ENCODE assay signal across 18 cellular contexts in genomic region chr3:158773845-158774542, GRCh38. TPM values are rescaled to one million over a fixed set of nuclear protein-coding genes. Genes with fewer than 3 reads are reported as not detected.
DNase-seq lines count a peak whose midpoint lies in the region; ATAC-seq and TF ChIP-seq lines count a peak whose summit lies in the region.
"Had no signal": no experiment of that assay in that cellular context is flagged by ENCODE, and none has a peak within 500 bp of the region (broad histone marks: within the 10 kb centered on the region; RNA-seq: fewer than 3 reads in every experiment).

No MANE protein-coding gene starts in this region.

- no peak for ATAC-seq in IMR-90 (ENCODE audit: low read depth)
- peak in 1 of 2 donors; percentile 71 for ATAC-seq in left cardiac atrium
- ATAC-seq in GM19035 (IDR thresholded peaks at IDR 0.05; ENCODE audit: unreplicated experiment): no peak
- no peak for ATAC-seq in GM18505 (IDR thresholded peaks at IDR 0.05; ENCODE audit: unreplicated experiment)
- ATAC-seq in GM18873 (IDR thresholded peaks at IDR 0.05; ENCODE audit: low FRiP score, unreplicated experiment): no peak
- no peak for ATAC-seq in GM21825 (IDR thresholded peaks at IDR 0.05; ENCODE audit: unreplicated experiment)

- POLR2A ChIA-PET in IMR-90 (lab: Charles Lee; ENCODE audit: unreplicated experiment): no interaction called here

- H3K4me3 ChIP-seq in IMR-90 (ENCODE audit: insufficient read depth, low read depth, low read length): no peak overlapping the region
- H3K4me3 ChIP-seq in breast epithelium: no peak overlapping the region
- no peak overlapping the region for H3K4me3 ChIP-seq in sigmoid colon
- H3K4me3 ChIP-seq: adrenal gland, coronary artery, spleen had no signal

- H3K56ac ChIP-seq in IMR-90 (ENCODE audit: extremely low read depth, insufficient read depth, low read length): no peak overlapping the region

- H3K79me1 ChIP-seq in IMR-90 (ENCODE audit: low read depth in 1 of 2, low read length in 2 of 2): no peaks in the 10 kb centered on the region

- H3K9me1 ChIP-seq in IMR-90 (ENCODE audit: insufficient read depth, low read length): peaks cover 6% of the 10 kb centered on the region; the same call in 1 of the 2 replicates

- peak in 2 of 4 donors; percentile 74 to 87 for TF ChIP-seq EP300 in sigmoid colon (IDR thresholded peaks at IDR 0.05)

- no peak overlapping the region for H2AK5ac ChIP-seq in IMR-90 (ENCODE audit: low read depth, low read length)

- no peak for TF ChIP-seq RAD21 in IMR-90 (IDR thresholded peaks at IDR 0.05; ENCODE audit: low read length)

- H3K27ac ChIP-seq in IMR-90 (ENCODE audit: insufficient read depth, low read length) (no peak overlapping the region), breast epithelium (peak overlapping the region; percentile 91 to 92), sigmoid colon (peak overlapping the region; percentile 20 to 57 (median 55))
- H3K27ac ChIP-seq: coronary artery, neutrophil had no signal

- DNase-seq in IMR-90 (peak; percentile 79), breast epithelium (ENCODE audit: low spot score in 2 of 2) (peak in 1 of 2 donors; percentile 44), left cardiac atrium (peak; percentile 31), sigmoid colon (no peak)
- DNase-seq: activated CD4-positive, alpha-beta T cell treated with anti-CD3 and anti-CD28 coated beads, Interleukin-2, amount 50 U/mL, for 4 hours; NCI-H1417; SK-N-SH; spleen had no signal

- no TSS peak for BruUV-seq in IMR-90 (replicated peaks; lab: Mats Ljungman, UMichigan)

- H3K4me2 ChIP-seq in IMR-90 (ENCODE audit: low read depth, low read length): no peak overlapping the region
- H3K4me2 ChIP-seq: SK-N-SH had no signal

- no peaks in the 10 kb centered on the region for H4K20me1 ChIP-seq in IMR-90 (ENCODE audit: insufficient read depth, low read length)

- no peak overlapping the region for H3K23ac ChIP-seq in IMR-90 (ENCODE audit: low read depth, low read length)

- H2AFZ ChIP-seq in IMR-90 (replicated peaks; ENCODE audit: low read length, poor library complexity): no peak overlapping the region

- in situ Hi-C loops in IMR-90 (cut with MboI; ENCODE audit: low sequenced_read_pairs): no loop called here

- H2BK5ac ChIP-seq in IMR-90 (ENCODE audit: low read depth, low read length, poor library complexity, severe bottlenecking): no peak overlapping the region

- CTCF ChIA-PET in IMR-90 (lab: Yijun Ruan, JAX): interaction anchor here (0.7 kb wide), 1 partner anchor 1246 kb away, joined by 3 read pairs; no protein-coding TSS in a partner anchor

- H2BK15ac ChIP-seq in IMR-90 (ENCODE audit: low read depth, low read length): 0 out of 3 replicates have a peak overlapping the region, but pooled peaks have one; percentile 31

- H3K14ac ChIP-seq in IMR-90 (replicated peaks; ENCODE audit: low read depth, low read length): no peak overlapping the region

- H4K91ac ChIP-seq in IMR-90 (ENCODE audit: insufficient read depth, low read depth, low read length): no peak overlapping the region

- no peak overlapping the region for H2AK9ac ChIP-seq in IMR-90 (replicated peaks; ENCODE audit: low read depth, low read length, poor library complexity)

- H4K5ac ChIP-seq in IMR-90 (ENCODE audit: low read depth, low read length): no peak overlapping the region

- WGBS in IMR-90 (ENCODE audit: extremely low coverage in 2 of 2, insufficient read length in 1 of 2), 2 experiments: no CpG with 5 or more reads among the region's 5 CpGs
- WGBS in sigmoid colon, 2 donors: 68 to 77% methylated on average over 5 of the region's 5 CpGs

- no peaks in the 10 kb centered on the region for H3K36me3 ChIP-seq in IMR-90 (ENCODE audit: control insufficient read depth, insufficient read depth, low read length)
- H3K36me3 ChIP-seq in breast epithelium: no peaks in the 10 kb centered on the region
- no peaks in the 10 kb centered on the region for H3K36me3 ChIP-seq in sigmoid colon
- H3K36me3 ChIP-seq: adrenal gland, neutrophil, spleen had no signal

- TF ChIP-seq POLR2A in IMR-90 (IDR thresholded peaks at IDR 0.05; ENCODE audit: low read depth, low read length) (no peak), breast epithelium (IDR thresholded peaks at IDR 0.05) (no peak), sigmoid colon (IDR thresholded peaks at IDR 0.05) (no peak), GM18505 (IDR thresholded peaks at IDR 0.05; ENCODE audit: borderline replicate concordance, extremely low read depth, insufficient read depth, insufficient read length) (no peak)

- H2BK20ac ChIP-seq in IMR-90 (ENCODE audit: low read depth, low read length): 0 out of 2 replicates have a peak overlapping the region, but pooled peaks have one; percentile 12

- H3K18ac ChIP-seq in IMR-90 (ENCODE audit: low read depth, low read length): no peak overlapping the region

- no peak overlapping the region for H2BK120ac ChIP-seq in IMR-90 (ENCODE audit: low read depth, low read length)

- H4K8ac ChIP-seq in IMR-90 (ENCODE audit: low read depth in 2 of 2, low read length in 2 of 2): no peak overlapping the region

- dilution Hi-C loops in IMR-90 (cut with HindIII; ENCODE audit: low sequenced_read_pairs, unreplicated experiment): no loop called here

- H3K9ac ChIP-seq in IMR-90 (ENCODE audit: low read depth, low read length): no peak overlapping the region
- H3K9ac ChIP-seq: SK-N-SH had no signal

- H3K4me1 ChIP-seq in IMR-90 (ENCODE audit: control insufficient read depth, insufficient read depth, low read length) (peaks cover 23% of the 10 kb centered on the region), breast epithelium (peaks cover 19 to 36% of the 10 kb centered on the region in 2 donors), sigmoid colon (peaks cover 0 to 90% (median 81%) of the 10 kb centered on the region in 4 donors)

- TF ChIP-seq CTCF in IMR-90 (conservative IDR thresholded peaks at IDR 0.05; ENCODE audit: low read depth, low read length): no peak
- TF ChIP-seq CTCF in breast epithelium (IDR thresholded peaks at IDR 0.05): no peak
- no peak for TF ChIP-seq CTCF in sigmoid colon (IDR thresholded peaks at IDR 0.05)

- no peak overlapping the region for H3K4ac ChIP-seq in IMR-90 (ENCODE audit: low read depth, low read length)

- no peaks in the 10 kb centered on the region for H3K27me3 ChIP-seq in IMR-90 (ENCODE audit: control insufficient read depth, insufficient read depth, low read length)
- H3K27me3 ChIP-seq in breast epithelium: no peaks in the 10 kb centered on the region
- H3K27me3 ChIP-seq in sigmoid colon: no peaks in the 10 kb centered on the region
- H3K27me3 ChIP-seq: adrenal gland, neutrophil, spleen had no signal

- intact Hi-C loops in IMR-90 (cut with micrococcal nuclease) (no loop called here), breast epithelium (cut with DNase I; ENCODE audit: low total_unique reads) (loop anchor here (2.0 kb wide), 1 partner anchor 15 kb away; no protein-coding TSS in a partner anchor), left cardiac atrium (cut with DNase I) (no loop called here), sigmoid colon (cut with DNase I) (no loop called here)

- H3K9me3 ChIP-seq in IMR-90 (ENCODE audit: control insufficient read depth, insufficient read depth, low read length): no peaks in the 10 kb centered on the region
- H3K9me3 ChIP-seq in breast epithelium: no peaks in the 10 kb centered on the region
- H3K9me3 ChIP-seq in sigmoid colon: no peaks in the 10 kb centered on the region
- H3K9me3 ChIP-seq: adrenal gland, neutrophil, SK-N-SH, spleen had no signal

TF ChIP-seq in IMR-90, 13 proteins besides CTCF, POLR2A, EP300 and RAD21 (continues in another document):
- TF ChIP-seq RCOR1 (IDR thresholded peaks at IDR 0.05; ENCODE audit: insufficient replicate concordance, low read length) (no peak), NFE2L2 (IDR thresholded peaks at IDR 0.05; ENCODE audit: low read depth, low read length) (no peak), RFX5 (IDR thresholded peaks at IDR 0.05; ENCODE audit: low read depth, low read length) (no peak), MAFK (IDR thresholded peaks at IDR 0.05; ENCODE audit: low read depth, low read length) (no peak), MAZ (IDR thresholded peaks at IDR 0.05; ENCODE audit: borderline replicate concordance, low read depth, low read length) (no peak), ELK1 (IDR thresholded peaks at IDR 0.05; ENCODE audit: borderline replicate concordance, low read depth, low read length) (no peak), BHLHE40 (IDR thresholded peaks at IDR 0.05; ENCODE audit: low read depth, low read length) (no peak), CEBPB (IDR thresholded peaks at IDR 0.05; ENCODE audit: low read depth, low read length) (no peak), CHD1 (IDR thresholded peaks at IDR 0.05; ENCODE audit: low read depth, low read length) (no peak), SMC3 (IDR thresholded peaks at IDR 0.05; ENCODE audit: low read depth, low read length) (no peak), MXI1 (IDR thresholded peaks at IDR 0.05; ENCODE audit: borderline replicate concordance, low read depth, low read length) (no peak)

RNA-seq across cellular contexts. Expression of gene MFSD1, which starts 27.9 kb away (rescaled TPM):
- total RNA-seq in IMR-90 (2012; rRNA removed) (64.2 and 103 TPM in 2 replicates), breast epithelium (100 to 1,000 TPM in 2 of 3 donors, 10 to 100 TPM in 1; 76.7 to 134 (median 125) TPM), left cardiac atrium (10 to 100 TPM; 42.6 to 47.4 TPM), sigmoid colon (10 to 100 TPM; 53.9 to 58.5 (median 56.4) TPM)
- polyA plus RNA-seq in IMR-90 (2012; rRNA removed) (39.7 and 50.4 TPM in 2 replicates), sigmoid colon (10 to 100 TPM; 25.2 to 54.1 (median 39.5) TPM)
- 24.2 and 24.8 TPM in 2 replicates for polyA plus RNA-seq in IMR-90 (2012; cell fraction: cytosol; rRNA removed)
- polyA plus RNA-seq in IMR-90 (2012; cell fraction: nucleus; rRNA removed; ENCODE audit: low replicate concordance): 10.2 and 33.8 TPM in 2 replicates

RNA-seq across cellular contexts. Expression of gene RARRES1, which starts 41.7 kb away (rescaled TPM):
- total RNA-seq in IMR-90 (2012; rRNA removed) (0.90 and 1.9 TPM in 2 replicates), breast epithelium (100 to 1,000 TPM in 2 of 3 donors, 1 to 10 TPM in 1; 3.5 to 568 (median 403) TPM), left cardiac atrium (100 to 1,000 TPM in 1 of 2 donors, 10 to 100 TPM in 1; 44.8 to 117 TPM), sigmoid colon (100 to 1,000 TPM in 1 of 4 donors, 10 to 100 TPM in 2, 1 to 10 TPM in 1; 6.4 to 208 (median 26.8) TPM)
- polyA plus RNA-seq in IMR-90 (2012; rRNA removed) (2.6 and 3.0 TPM in 2 replicates), sigmoid colon (10 to 100 TPM; 10.2 to 39.3 (median 14.6) TPM)
- polyA plus RNA-seq in IMR-90 (2012; cell fraction: cytosol; rRNA removed): 1.9 and 11.6 TPM in 2 replicates
- 3.8 and 4.0 TPM in 2 replicates for polyA plus RNA-seq in IMR-90 (2012; cell fraction: nucleus; rRNA removed; ENCODE audit: low replicate concordance)
- total RNA-seq: activated T-helper 1 cell treated with anti-CD3 and anti-CD28 coated beads, Interleukin-12 subunit alpha, Interleukin-12 subunit beta, Interleukin-2, Interleukin-4 antibody, amounts not matched to agents 30 ng/mL and 10 ng/mL and 1 ng/mL, durations not matched to agents 14 hours and 24 hours and 36 hours; Daoy had no signal
- polyA plus RNA-seq: CD14-positive monocyte had no signal
